In genomic region chr11:35223429-35223828, GRCh38 we compare ENCODE assay signal across 13 cellular contexts.
DNase-seq lines count a peak whose midpoint lies in the region; ATAC-seq, FAIRE-seq and TF ChIP-seq lines count a peak whose summit lies in the region.
"Had no signal": no experiment of that assay in that cellular context is flagged by ENCODE, and none has a peak within 500 bp of the region (broad histone marks: within the 10 kb centered on the region; RNA-seq: fewer than 3 reads in every experiment).

No MANE protein-coding gene starts in this region.

- no peak overlapping the region for H3K4me3 Mint-ChIP-seq in CD8-positive, alpha-beta T cell
- no peak overlapping the region for H3K4me3 Mint-ChIP-seq in neural crest cell
- H3K4me3 Mint-ChIP-seq: activated CD8-positive, alpha-beta memory T cell treated with anti-CD3 and anti-CD28 coated beads, Interleukin-2, amount 10 ng/mL, durations not matched to agents 7 days and 5 days; central memory CD8-positive, alpha-beta T cell; natural killer cell treated with Interleukin-12 subunit alpha and Interleukin-12 subunit beta and Interleukin-15 and Interleukin-18, amount 100 ng/mL, for 72 hours had no signal

- intact Hi-C loops in CD8-positive, alpha-beta T cell (cut with DNase I, micrococcal nuclease), result no loop called here

- H3K27me3 ChIP-seq in CD8-positive, alpha-beta T cell (ENCODE audit: insufficient read depth, low read length), result no peaks in the 10 kb centered on the region

- H3K36me3 Mint-ChIP-seq in CD8-positive, alpha-beta T cell, result peaks cover 96% of the 10 kb centered on the region
- H3K36me3 Mint-ChIP-seq in neural crest cell (ENCODE audit: low read depth), result no peaks in the 10 kb centered on the region

- POLR2A ChIA-PET in CD8-positive, alpha-beta T cell (lab: Charles Lee), result interaction anchor here (1.4 kb wide), 1 partner anchor 34 kb away, joined by 3 read pairs; no protein-coding TSS in a partner anchor

- FAIRE-seq in H54 (lab: Jason Lieb, UNC), result no peak

- H3K9me3 Mint-ChIP-seq in CD8-positive, alpha-beta T cell, result no peaks in the 10 kb centered on the region
- no peaks in the 10 kb centered on the region for H3K9me3 Mint-ChIP-seq in neural crest cell
- H3K9me3 Mint-ChIP-seq: central memory CD8-positive, alpha-beta T cell; natural killer cell treated with Interleukin-12 subunit alpha and Interleukin-12 subunit beta and Interleukin-15 and Interleukin-18, amount 100 ng/mL, for 72 hours had no signal

- ATAC-seq in CD8-positive, alpha-beta T cell, result no peak
- no peak for ATAC-seq in HG03457 (IDR thresholded peaks at IDR 0.05; ENCODE audit: unreplicated experiment)
- ATAC-seq: activated CD8-positive, alpha-beta memory T cell treated with anti-CD3 and anti-CD28 coated beads, Interleukin-2, amount 10 ng/mL, durations not matched to agents 7 days and 5 days had no signal

- peaks cover 68% of the 10 kb centered on the region for H3K36me3 ChIP-seq in CD8-positive, alpha-beta T cell (ENCODE audit: insufficient read depth, low read length)

- H3K27ac Mint-ChIP-seq in CD8-positive, alpha-beta T cell, result peak overlapping the region; percentile 37
- H3K27ac Mint-ChIP-seq in neural crest cell (ENCODE audit: unreplicated experiment), result no peak overlapping the region
- H3K27ac Mint-ChIP-seq: activated CD8-positive, alpha-beta memory T cell treated with anti-CD3 and anti-CD28 coated beads, Interleukin-2, amount 10 ng/mL, durations not matched to agents 7 days and 5 days had no signal

- no peak for DNase-seq in CD8-positive, alpha-beta T cell
- peak; percentile 87 to 98 for DNase-seq in NCI-H2081 (lab: John Stamatoyannopoulos, UW)
- peak; percentile 66 for DNase-seq in ecto neural progenitor cell (ENCODE audit: low spot score)
- peak; percentile 14 for DNase-seq in neural crest cell (ENCODE audit: low read depth, low spot score)
- no peak for DNase-seq in H54 (ENCODE audit: insufficient read length, low spot score)
- DNase-seq in substantia nigra (lab: John Stamatoyannopoulos, UW), result no peak
- no peak for DNase-seq in DMS153 (lab: John Stamatoyannopoulos, UW)
- DNase-seq: activated CD8-positive, alpha-beta memory T cell treated with anti-CD3 and anti-CD28 coated beads, Interleukin-2, amount 10 ng/mL, durations not matched to agents 7 days and 5 days; hippocampal formation; NCI-H510A treated with DMSO at 0.1 percent for 48 hours had no signal

- no peaks in the 10 kb centered on the region for H3K4me1 ChIP-seq in CD8-positive, alpha-beta T cell (ENCODE audit: insufficient read depth, low read length)

- no peak for TF ChIP-seq POLR2A in H54 (IDR thresholded peaks at IDR 0.05; ENCODE audit: low read depth, low read length)

- H3K27me3 Mint-ChIP-seq in CD8-positive, alpha-beta T cell (ENCODE audit: low read depth), result no peaks in the 10 kb centered on the region
- no peaks in the 10 kb centered on the region for H3K27me3 Mint-ChIP-seq in neural crest cell (ENCODE audit: low read depth)
- H3K27me3 Mint-ChIP-seq: activated CD8-positive, alpha-beta memory T cell treated with anti-CD3 and anti-CD28 coated beads, Interleukin-2, amount 10 ng/mL, durations not matched to agents 7 days and 5 days; central memory CD8-positive, alpha-beta T cell; natural killer cell treated with Interleukin-12 subunit alpha and Interleukin-12 subunit beta and Interleukin-15 and Interleukin-18, amount 100 ng/mL, for 72 hours had no signal

- CTCF ChIA-PET in CD8-positive, alpha-beta T cell (lab: Charles Lee), result interaction anchor here (0.7 to 1.7 kb wide), 5 partner anchors 14 to 637 kb away, joined by 3 to 5 read pairs (median 4); no protein-coding TSS in a partner anchor

- no peaks in the 10 kb centered on the region for H3K9me3 ChIP-seq in CD8-positive, alpha-beta T cell (ENCODE audit: low read length)

- TF ChIP-seq CTCF in CD8-positive, alpha-beta T cell (IDR thresholded peaks at IDR 0.05), result no peak
- no peak for TF ChIP-seq CTCF in neural crest cell (conservative IDR thresholded peaks at IDR 0.05)

- H3K4me3 ChIP-seq in CD8-positive, alpha-beta T cell (ENCODE audit: low read depth, low read length), result no peak overlapping the region

- H3K27ac ChIP-seq in CD8-positive, alpha-beta T cell (ENCODE audit: low read depth, low read length), result no peak overlapping the region
- H3K27ac ChIP-seq in substantia nigra (ENCODE audit: low read depth, low read length, poor library complexity, severe bottlenecking), result no peak overlapping the region

- peaks cover 29% of the 10 kb centered on the region for H3K4me1 Mint-ChIP-seq in CD8-positive, alpha-beta T cell (ENCODE audit: low read depth)
- H3K4me1 Mint-ChIP-seq in neural crest cell, result peaks cover 22% of the 10 kb centered on the region
- H3K4me1 Mint-ChIP-seq: activated CD8-positive, alpha-beta memory T cell treated with anti-CD3 and anti-CD28 coated beads, Interleukin-2, amount 10 ng/mL, durations not matched to agents 7 days and 5 days; central memory CD8-positive, alpha-beta T cell had no signal

Comparison
In these comparisons a context has a peak if more than half of its experiments do, and no peak if none do; other contexts are left out.
1. DNase-seq: peak in NCI-H2081 (2 of 2), ecto neural progenitor cell (single experiment) and neural crest cell (single experiment); none in CD8-positive, alpha-beta T cell (0 of 7), H54 (single experiment), substantia nigra (0 of 49) and DMS153 (single experiment).